Comparison of ENCODE assay signal across 16 cellular contexts in the genomic region with DNA sequence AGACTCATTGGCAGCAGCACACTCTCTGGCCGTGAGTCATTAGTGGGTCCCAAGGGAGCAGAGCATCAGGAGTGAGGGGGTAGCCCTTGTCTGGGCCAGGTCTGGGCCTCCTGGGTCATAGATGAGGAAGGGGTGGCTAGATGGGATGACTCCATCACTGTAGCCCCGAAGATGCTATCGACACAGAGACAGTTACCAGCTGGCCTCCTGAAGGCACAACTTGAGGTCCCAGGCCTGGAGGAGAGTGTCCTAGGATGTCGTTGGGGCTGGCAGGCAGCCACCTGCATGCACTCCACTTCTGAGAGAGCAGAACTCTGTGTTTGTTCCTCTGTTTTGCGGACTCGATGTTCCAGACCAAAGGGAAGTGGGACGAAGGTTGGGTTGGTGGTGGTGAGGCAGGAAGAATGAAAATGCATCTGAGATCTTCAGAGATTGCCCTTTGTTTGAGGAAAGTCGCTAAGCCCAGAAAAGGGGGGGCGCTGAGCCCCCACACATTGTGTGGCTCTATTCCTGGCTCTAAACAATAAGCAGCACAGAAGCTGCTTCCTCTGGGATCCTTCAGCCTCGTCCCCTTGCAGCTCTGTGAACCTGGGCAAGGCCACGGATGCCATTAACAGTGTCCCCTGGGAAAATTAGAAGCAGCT. TPM values are rescaled to one million over a fixed set of nuclear protein-coding genes. Genes with fewer than 3 reads are reported as not detected.
DNase-seq lines count a peak whose midpoint lies in the region; ATAC-seq, FAIRE-seq and TF ChIP-seq lines count a peak whose summit lies in the region.
"Had no signal": no experiment of that assay in that cellular context is flagged by ENCODE, and none has a peak within 500 bp of the region (broad histone marks: within the 10 kb centered on the region; RNA-seq: fewer than 3 reads in every experiment).

No MANE protein-coding gene starts in this region.

- H2AFZ ChIP-seq in K562 (ENCODE audit: low read depth, low read length): peak overlapping the region; percentile 78

- no peak overlapping the region for H3K4me3 ChIP-seq in Jurkat, Clone E6-1 (ENCODE audit: low read length)
- no peak overlapping the region; the same call in 1 of the 2 replicates for H3K4me3 ChIP-seq in K562
- no peak overlapping the region for H3K4me3 ChIP-seq in thyroid gland (replicated peaks in 1 of 3)

- peak; percentile 55 for DNase-seq in Jurkat, Clone E6-1 (ENCODE audit: low read depth, low spot score)
- DNase-seq in K562 (ENCODE audit: extremely low read depth in 1 of 4, low spot score in 3 of 4): no peak
- DNase-seq in left lobe of liver (ENCODE audit: low spot score): no peak
- DNase-seq in thyroid gland: peak; percentile 18 to 40
- no peak for DNase-seq in medulla oblongata (ENCODE audit: extremely low spot score)
- DNase-seq in UCSD-AML1 (lab: John Stamatoyannopoulos, UW; ENCODE audit: unreplicated experiment): no peak
- DNase-seq: activated CD8-positive, alpha-beta memory T cell treated with anti-CD3 and anti-CD28 coated beads, Interleukin-2, amount 50 U/mL, for 48 hours; activated naive CD4-positive, alpha-beta T cell treated with Interleukin-2 at 50 U/mL for 16 hours; CD4-positive, alpha-beta T cell; effector CD8-positive, alpha-beta T cell; GDM1; NCI-H1930; NCI-H524; stimulated activated naive CD4-positive, alpha-beta T cell had no signal

- H3K9ac ChIP-seq in K562 (ENCODE audit: insufficient read depth in 1 of 2, low read depth in 2 of 2, low read length in 2 of 2): peak overlapping the region; percentile 3 to 13; a peak in 2 of 4 replicates

- peak overlapping the region; percentile 75 for H3K4me2 ChIP-seq in K562 (ENCODE audit: insufficient read depth, low read length)

- CTCF ChIA-PET in K562 (lab: Yijun Ruan, JAX; ENCODE audit: low intra/inter-chr PET ratio): interaction anchor here (1.0 to 2.1 kb wide), 2 partner anchors 114 to 261 kb away, joined by 7 to 8 read pairs; no protein-coding TSS in a partner anchor

- TF ChIP-seq CTCF in K562 (IDR thresholded peaks at IDR 0.05 in 2 of 3, conservative IDR thresholded peaks at IDR 0.05 in 1 of 3; ENCODE audit: insufficient read depth in 2 of 3, low read depth in 1 of 3, low read length in 3 of 3) (no peak), thyroid gland (IDR thresholded peaks at IDR 0.05) (no peak)

- POLR2A ChIA-PET in K562 (lab: Yijun Ruan, JAX): interaction anchor here (0.7 to 2.8 kb wide), 7 partner anchors 10 to 238 kb away, joined by 3 to 10 read pairs (median 4); no protein-coding TSS in a partner anchor

- no peak for TF ChIP-seq EP300 in K562 (IDR thresholded peaks at IDR 0.05; ENCODE audit: low read length)

- H3K36me3 ChIP-seq in K562 (ENCODE audit: control insufficient read depth, insufficient read depth, low read length) (no peaks in the 10 kb centered on the region), thyroid gland (no peaks in the 10 kb centered on the region)

- intact Hi-C loops in K562 (cut with micrococcal nuclease) (loop anchor here (2.0 to 5.0 kb wide), 2 partner anchors 113 to 172 kb away; no protein-coding TSS in a partner anchor), thyroid gland (cut with DNase I) (no loop called here)

- H3K27me3 ChIP-seq in K562 (ENCODE audit: control insufficient read depth in 2 of 2, insufficient read depth in 2 of 2, low read length in 2 of 2) (peaks cover 0 to 4% of the 10 kb centered on the region in 2 experiments; a peak in 2 of 5 replicates), thyroid gland (no peaks in the 10 kb centered on the region)

- H3K9me3 ChIP-seq in K562 (replicated peaks; ENCODE audit: control insufficient read depth, insufficient read depth, low read depth, low read length) (no peaks in the 10 kb centered on the region), thyroid gland (no peaks in the 10 kb centered on the region)

- no TSS peak for BruUV-seq in K562 (replicated peaks; lab: Mats Ljungman, UMichigan)

- TF ChIP-seq POLR2A in K562 (conservative IDR thresholded peaks at IDR 0.05): no peak
- TF ChIP-seq POLR2A in thyroid gland (IDR thresholded peaks at IDR 0.05): peak in 1 of 2 donors; percentile 5

- no peaks in the 10 kb centered on the region for H3K9me1 ChIP-seq in K562 (ENCODE audit: control insufficient read depth, insufficient read depth, low read length)

- in situ Hi-C loops in K562 (cut with MboI): no loop called here

- H3K4me1 ChIP-seq in K562 (replicated peaks in 1 of 2; ENCODE audit: control insufficient read depth in 2 of 2, insufficient read depth in 2 of 2, low read length in 2 of 2) (peaks cover 9 to 29% of the 10 kb centered on the region in 2 experiments; a peak in 4 of 5 replicates), thyroid gland (peaks cover 0 to 4% of the 10 kb centered on the region in 2 donors)

- no peaks in the 10 kb centered on the region for H4K20me1 ChIP-seq in K562 (replicated peaks; ENCODE audit: control insufficient read depth, insufficient read depth, low read length)

- no peaks in the 10 kb centered on the region for H3K79me2 ChIP-seq in K562 (ENCODE audit: control insufficient read depth, insufficient read depth, low read length)

- ATAC-seq in K562: peak; percentile 34
- peak; percentile 62 for ATAC-seq in left lobe of liver
- ATAC-seq in HG02678 (IDR thresholded peaks at IDR 0.05; ENCODE audit: unreplicated experiment): no peak

- FAIRE-seq in K562 (lab: Jason Lieb, UNC): no peak
- FAIRE-seq: RCC 7860 had no signal

- 27% methylated on average over 11 of the region's 11 CpGs for WGBS in K562 (ENCODE audit: insufficient coverage, low coverage, missing lambda C conversion rate)
- 42 to 43% methylated on average over 9 to 11 of the region's 11 CpGs for WGBS in thyroid gland, 2 donors

- no peak for TF ChIP-seq RAD21 in K562 (CRISPR knock-in tag; conservative IDR thresholded peaks at IDR 0.05 in 1 of 2, IDR thresholded peaks at IDR 0.05 in 1 of 2)

- H3K27ac ChIP-seq in K562 (ENCODE audit: extremely low read depth, low read depth, low read length): peak overlapping the region; percentile 61; the same call in 1 of the 3 replicates
- peak overlapping the region; percentile 51 to 62 (median 53) for H3K27ac ChIP-seq in thyroid gland

TF ChIP-seq in K562, 482 proteins besides CTCF, POLR2A, EP300 and RAD21 (continues in another document):
- TF ChIP-seq TCF7L2 (IDR thresholded peaks at IDR 0.05; ENCODE audit: low read depth, low read length) (peak; percentile 66; the same call in 1 of the 2 replicates), FOXJ2 (tag; IDR thresholded peaks at IDR 0.05) (0 out of 2 replicates have a peak, but pooled peaks have one; percentile 28)

RNA-seq across cellular contexts. Expression of gene BTNL9, which starts 4.7 kb away (rescaled TPM):
- polyA plus RNA-seq in Jurkat, Clone E6-1 (2012; ENCODE audit: insufficient read depth, insufficient read length): 39.4 TPM
- total RNA-seq in K562 (2011; cell fraction: chromatin; rRNA removed; ENCODE audit: low replicate concordance): 237 and 332 TPM in 2 replicates
- 194 and 284 TPM in 2 replicates for total RNA-seq in K562 (2011; cell fraction: nucleolus; rRNA removed)
- total RNA-seq in K562 (2011; cell fraction: nucleoplasm; rRNA removed): 242 and 248 TPM in 2 replicates
- 39.4 and 46.8 TPM in 2 replicates for total RNA-seq in K562 (2014; rRNA removed)
- 17.1 and 18.5 TPM in 2 replicates for total RNA-seq in K562 (2014; rRNA removed; fragmentation: Illumina TruSeq; extraction: Trizol)
- 29.4 and 29.6 TPM in 2 replicates for total RNA-seq in K562 (2015; rRNA removed; fragmentation: Illumina TruSeq; extraction: Trizol)
- 42.7 and 50.7 TPM in 2 replicates for total RNA-seq in K562 (2021)
- polyA plus RNA-seq in K562 (2011; rRNA removed): 18.9 and 25.6 TPM in 2 replicates
- 13.6 and 19.3 TPM in 2 replicates for polyA plus RNA-seq in K562 (2011; cell fraction: cytosol; rRNA removed)
- 99.2 and 210 TPM in 2 replicates for polyA plus RNA-seq in K562 (2011; cell fraction: nucleus; rRNA removed)
- 62.1 and 65.7 TPM in 2 replicates for polyA plus RNA-seq in K562 (2012)
- 32.7 and 35.3 TPM in 2 replicates for polyA plus RNA-seq in K562 (2014; fragmentation: Illumina TruSeq; extraction: Trizol)
- 1 to 10 TPM; 3.7 to 3.9 TPM for polyA plus RNA-seq in K562 (2014; fragmentation: Nextera tagmentation; extraction: Ambion mirVana)
- 86.7 and 88.7 TPM in 2 replicates for polyA plus RNA-seq in K562 (2014; rRNA removed)
- polyA minus RNA-seq in K562 (2011; rRNA and poly(A)+ RNA removed): 6.0 and 15.6 TPM in 2 replicates
- 7.2 and 20.7 TPM in 2 replicates for polyA minus RNA-seq in K562 (2011; cell fraction: cytosol; rRNA and poly(A)+ RNA removed)
- polyA minus RNA-seq in K562 (2011; cell fraction: nucleus; rRNA and poly(A)+ RNA removed): 54.0 and 85.9 TPM in 2 replicates
- total RNA-seq in left lobe of liver: 8.8 TPM
- 10 to 100 TPM; 12.9 to 77.1 (median 34.3) TPM for total RNA-seq in thyroid gland
- total RNA-seq: CD4-positive, alpha-beta T cell had no signal

RNA-seq across cellular contexts. Expression of gene BTNL3, which starts 56.1 kb away (rescaled TPM):
- polyA plus RNA-seq in Jurkat, Clone E6-1 (2012; ENCODE audit: insufficient read depth, insufficient read length): not detected
- not detected in 2 replicates for total RNA-seq in K562 (2011; cell fraction: chromatin; rRNA removed; ENCODE audit: low replicate concordance)
- total RNA-seq in K562 (2011; cell fraction: nucleolus; rRNA removed): not detected in 2 replicates
- total RNA-seq in K562 (2011; cell fraction: nucleoplasm; rRNA removed): not detected in 2 replicates
- total RNA-seq in K562 (2014; rRNA removed): 0.20 TPM in 1 of 2 replicates, not detected in the other
- total RNA-seq in K562 (2014; rRNA removed; fragmentation: Illumina TruSeq; extraction: Trizol): 0.10 TPM in 1 of 2 replicates, not detected in the other
- total RNA-seq in K562 (2015; rRNA removed; fragmentation: Illumina TruSeq; extraction: Trizol): 0.04 TPM in 1 of 2 replicates, not detected in the other
- total RNA-seq in K562 (2021): not detected in 2 replicates
- 0.03 TPM in 1 of 2 replicates, not detected in the other for polyA plus RNA-seq in K562 (2011; rRNA removed)
- not detected in 2 replicates for polyA plus RNA-seq in K562 (2011; cell fraction: cytosol; rRNA removed)
- polyA plus RNA-seq in K562 (2011; cell fraction: nucleus; rRNA removed): 0.04 TPM in 1 of 2 replicates, not detected in the other
- 0.23 and 0.25 TPM in 2 replicates for polyA plus RNA-seq in K562 (2012)
- 0.10 and 0.13 TPM in 2 replicates for polyA plus RNA-seq in K562 (2014; fragmentation: Illumina TruSeq; extraction: Trizol)
- polyA plus RNA-seq in K562 (2014; fragmentation: Nextera tagmentation; extraction: Ambion mirVana): under 1 TPM in 1 of 2 experiments, not detected in 1; 0.03 TPM
- 0.13 and 0.44 TPM in 2 replicates for polyA plus RNA-seq in K562 (2014; rRNA removed)
- 0.14 TPM in 1 of 2 replicates, not detected in the other for polyA minus RNA-seq in K562 (2011; rRNA and poly(A)+ RNA removed)
- not detected in 2 replicates for polyA minus RNA-seq in K562 (2011; cell fraction: cytosol; rRNA and poly(A)+ RNA removed)
- not detected in 2 replicates for polyA minus RNA-seq in K562 (2011; cell fraction: nucleus; rRNA and poly(A)+ RNA removed)
- total RNA-seq in left lobe of liver: not detected
- under 1 TPM in 1 of 4 donors, not detected in 3; 0.50 TPM for total RNA-seq in thyroid gland
- total RNA-seq: CD4-positive, alpha-beta T cell had no signal

Comparison
In these comparisons a context has a peak if more than half of its experiments do, and no peak if none do; other contexts are left out.
1. DNase-seq: peak in Jurkat, Clone E6-1 (single experiment) and thyroid gland (2 of 2); none in K562 (0 of 4), left lobe of liver (single experiment), medulla oblongata (single experiment) and UCSD-AML1 (single experiment).